Comparison of ENCODE assay signal across 18 cellular contexts in the genomic region with DNA sequence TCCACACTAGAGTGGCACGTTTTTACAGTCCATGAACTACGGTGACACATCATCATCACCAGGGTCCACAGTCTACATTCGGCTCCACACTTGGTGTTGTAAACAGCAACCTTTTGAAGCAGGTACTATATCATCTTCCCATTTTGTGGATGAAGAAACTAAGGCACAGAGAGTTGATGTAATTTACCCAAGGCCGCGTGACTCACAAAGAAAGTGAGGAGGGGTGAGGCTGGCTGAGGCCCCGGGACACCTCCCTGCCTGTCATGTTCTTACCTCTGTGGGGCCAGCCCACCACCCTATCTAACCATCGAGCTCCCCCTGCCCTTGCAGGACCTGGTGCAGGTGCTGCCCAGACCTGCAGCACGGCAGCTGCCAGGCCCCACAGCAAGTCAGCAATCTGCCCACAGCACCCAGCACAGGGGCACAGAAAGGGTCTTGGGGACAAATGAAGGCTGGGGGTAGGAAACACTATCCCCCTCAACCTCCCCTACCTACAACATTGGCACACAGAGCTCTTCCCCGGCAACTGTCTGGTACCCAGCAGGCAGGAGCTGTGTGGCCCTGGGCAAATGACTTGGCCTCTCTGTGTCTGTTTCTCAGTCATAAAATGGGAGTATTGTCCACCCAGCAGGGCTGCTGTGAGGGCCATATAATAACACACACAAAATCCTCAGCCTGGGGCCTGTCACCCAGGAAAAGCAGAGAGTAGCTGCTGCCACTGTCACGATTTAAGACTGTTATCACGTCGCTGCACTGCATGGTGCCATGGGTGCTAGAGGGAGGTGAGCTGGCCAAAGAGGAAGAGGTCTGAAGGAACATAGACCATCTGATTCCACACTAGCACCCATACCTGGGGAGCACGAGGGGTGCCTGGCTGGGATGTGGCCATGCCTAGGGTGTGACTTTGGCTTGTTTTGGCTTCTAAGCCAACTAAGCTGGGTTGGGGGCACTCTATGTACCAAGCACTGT.
DNase-seq lines count a peak whose midpoint lies in the region; ATAC-seq and TF ChIP-seq lines count a peak whose summit lies in the region.
"Had no signal": no experiment of that assay in that cellular context is flagged by ENCODE, and none has a peak within 500 bp of the region (broad histone marks: within the 10 kb centered on the region; RNA-seq: fewer than 3 reads in every experiment).

No MANE protein-coding gene starts in this region.

- DNase-seq in natural killer cell (no peak), esophagus squamous epithelium (lab: John Stamatoyannopoulos, UW) (no peak), prostate gland (ENCODE audit: low spot score) (no peak), NCI-H82 treated with DMSO at 0.1 percent for 48 hours (lab: John Stamatoyannopoulos, UW; ENCODE audit: unreplicated experiment) (no peak), NCI-H1092 (lab: John Stamatoyannopoulos, UW) (no peak), left colon (no peak), nucleus accumbens (lab: John Stamatoyannopoulos, UW) (no peak)
- DNase-seq in natural killer cell treated with Interleukin-12 subunit alpha and Interleukin-12 subunit beta and Interleukin-15 and Interleukin-18, amount 100 ng/mL, for 72 hours (ENCODE audit: low spot score), result no peak
- DNase-seq: activated CD4-positive, alpha-beta T cell treated with anti-CD3 and anti-CD28 coated beads for 4 hours; activated T-cell treated with anti-CD3 and anti-CD28 coated beads, Interleukin-2, amount 50 U/mL, for 48 hours; DMS153; NCI-H187; NCI-H524; nephron progenitor cell; Peyer's patch; testis had no signal

- no peaks in the 10 kb centered on the region for H3K36me3 ChIP-seq in esophagus squamous epithelium
- no peaks in the 10 kb centered on the region for H3K36me3 ChIP-seq in prostate gland
- H3K36me3 ChIP-seq: Peyer's patch had no signal

- H3K9me3 ChIP-seq in esophagus squamous epithelium, result no peaks in the 10 kb centered on the region
- H3K9me3 ChIP-seq in prostate gland, result no peaks in the 10 kb centered on the region
- H3K9me3 ChIP-seq: Peyer's patch, testis had no signal

- H3K4me1 ChIP-seq in esophagus squamous epithelium (peaks cover 40 to 100% (median 77%) of the 10 kb centered on the region in 3 donors), prostate gland (replicated peaks) (peaks cover 29% of the 10 kb centered on the region)

- peaks cover 76 to 93% of the 10 kb centered on the region in 2 donors for H3K4me1 Mint-ChIP-seq in natural killer cell
- peaks cover 73 to 76% of the 10 kb centered on the region in 2 donors for H3K4me1 Mint-ChIP-seq in natural killer cell treated with Interleukin-12 subunit alpha and Interleukin-12 subunit beta and Interleukin-15 and Interleukin-18, amount 100 ng/mL, for 72 hours (ENCODE audit: low read depth in 2 of 2)

- H3K27me3 ChIP-seq in esophagus squamous epithelium (no peaks in the 10 kb centered on the region), prostate gland (replicated peaks; ENCODE audit: insufficient read depth) (no peaks in the 10 kb centered on the region)
- H3K27me3 ChIP-seq: Peyer's patch, testis had no signal

- H3K4me3 ChIP-seq in esophagus squamous epithelium (no peak overlapping the region), prostate gland (no peak overlapping the region)
- H3K4me3 ChIP-seq: Peyer's patch, smooth muscle cell, testis had no signal

- TF ChIP-seq CTCF in natural killer cell (IDR thresholded peaks at IDR 0.05) (no peak), esophagus squamous epithelium (IDR thresholded peaks at IDR 0.05) (no peak), prostate gland (IDR thresholded peaks at IDR 0.05) (no peak)

- WGBS in esophagus squamous epithelium, 2 donors, result 85 to 88% methylated on average over 11 to 13 of the region's 13 CpGs
- WGBS in prostate gland, result 87% methylated on average over 13 of the region's 13 CpGs

- no peaks in the 10 kb centered on the region for H3K36me3 Mint-ChIP-seq in natural killer cell
- H3K36me3 Mint-ChIP-seq in natural killer cell treated with Interleukin-12 subunit alpha and Interleukin-12 subunit beta and Interleukin-15 and Interleukin-18, amount 100 ng/mL, for 72 hours, result no peaks in the 10 kb centered on the region

- no peaks in the 10 kb centered on the region for H3K9me3 Mint-ChIP-seq in natural killer cell
- no peaks in the 10 kb centered on the region for H3K9me3 Mint-ChIP-seq in natural killer cell treated with Interleukin-12 subunit alpha and Interleukin-12 subunit beta and Interleukin-15 and Interleukin-18, amount 100 ng/mL, for 72 hours
- H3K9me3 Mint-ChIP-seq: nephron progenitor cell had no signal

- H3K27me3 Mint-ChIP-seq in natural killer cell (ENCODE audit: low read depth in 2 of 2), result no peaks in the 10 kb centered on the region
- no peaks in the 10 kb centered on the region for H3K27me3 Mint-ChIP-seq in natural killer cell treated with Interleukin-12 subunit alpha and Interleukin-12 subunit beta and Interleukin-15 and Interleukin-18, amount 100 ng/mL, for 72 hours

- no peak overlapping the region for H3K4me3 Mint-ChIP-seq in natural killer cell
- H3K4me3 Mint-ChIP-seq in natural killer cell treated with Interleukin-12 subunit alpha and Interleukin-12 subunit beta and Interleukin-15 and Interleukin-18, amount 100 ng/mL, for 72 hours, result no peak overlapping the region
- H3K4me3 Mint-ChIP-seq: nephron progenitor cell had no signal

- intact Hi-C loops in natural killer cell (cut with micrococcal nuclease) (no loop called here), esophagus squamous epithelium (cut with DNase I) (no loop called here), prostate gland (cut with DNase I) (no loop called here), left colon (cut with DNase I, micrococcal nuclease) (no loop called here)

- H3K27ac Mint-ChIP-seq in natural killer cell, result peak overlapping the region; percentile 41 to 73
- peak overlapping the region in 1 of 2 donors; percentile 46 for H3K27ac Mint-ChIP-seq in natural killer cell treated with Interleukin-12 subunit alpha and Interleukin-12 subunit beta and Interleukin-15 and Interleukin-18, amount 100 ng/mL, for 72 hours

- peak overlapping the region in 3 of 4 donors; percentile 35 to 68 (median 68) for H3K27ac ChIP-seq in esophagus squamous epithelium
- peak overlapping the region; percentile 70 to 80 for H3K27ac ChIP-seq in prostate gland
- H3K27ac ChIP-seq: KMS-11 had no signal

- ATAC-seq in natural killer cell (no peak), left colon (no peak)
- no peak for ATAC-seq in natural killer cell treated with Interleukin-12 subunit alpha and Interleukin-12 subunit beta and Interleukin-15 and Interleukin-18, amount 100 ng/mL, for 72 hours

- TF ChIP-seq POLR2A in esophagus squamous epithelium (IDR thresholded peaks at IDR 0.05) (no peak), prostate gland (IDR thresholded peaks at IDR 0.05) (no peak)
